In the genomic region with DNA sequence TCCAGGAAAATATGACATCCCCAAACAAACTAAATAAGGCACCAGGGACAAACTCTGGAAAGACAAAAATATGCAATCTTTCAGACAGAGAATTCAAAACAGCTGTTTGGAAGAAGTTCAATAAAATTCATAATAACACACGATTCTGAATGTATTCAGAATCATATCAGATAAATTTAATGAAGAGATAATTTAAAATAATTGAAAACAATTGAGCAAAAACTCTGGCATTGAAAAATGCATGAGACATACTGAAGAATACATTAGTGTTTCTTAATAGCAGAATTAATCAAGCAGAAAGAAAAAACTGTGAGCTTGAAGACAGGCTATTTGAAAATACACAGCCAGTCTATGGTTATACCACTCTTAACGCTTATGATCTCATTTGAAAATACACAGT, we compare ENCODE assay signal across 30 cellular contexts.
A peak's percentile ranks its signal among the peaks of the same experiment; 100 is the strongest.
DNase-seq lines count a peak whose midpoint lies in the region; ATAC-seq and TF ChIP-seq lines count a peak whose summit lies in the region.
"Had no signal": no experiment of that assay in that cellular context is flagged by ENCODE, and none has a peak within 500 bp of the region (broad histone marks: within the 10 kb centered on the region; RNA-seq: fewer than 3 reads in every experiment).

No MANE protein-coding gene starts in this region.

- DNase-seq in SK-N-SH (no peak), adipocyte (ENCODE audit: low read depth) (peak; percentile 31), fibroblast of the aortic adventitia (ENCODE audit: low read depth) (peak; percentile 11), HK-2 (ENCODE audit: unreplicated experiment) (no peak), DMS 273 (lab: John Stamatoyannopoulos, UW; ENCODE audit: unreplicated experiment) (no peak)
- DNase-seq: 8988T; ACHN; AML-193; BE2C; C1 segment of cervical spinal cord; Caco-2; Calu3; CD4-positive, alpha-beta memory T cell; CD4-positive, alpha-beta T cell; CD4-positive, CD25-positive, alpha-beta regulatory T cell; CD8-positive, alpha-beta memory T cell; CD8-positive, alpha-beta T cell; COR-L47; DMS 273 treated with DMSO at 0.1 percent for 48 hours; DMS153; DMS53; DMS79; DND-41; EL had no signal

- POLR2A ChIA-PET in SK-N-SH (lab: Yijun Ruan, JAX) = no interaction called here

- H3K79me2 ChIP-seq in SK-N-SH (ENCODE audit: insufficient read depth) = no peaks in the 10 kb centered on the region

- no peak overlapping the region for H3K4me2 ChIP-seq in SK-N-SH
- H3K4me2 ChIP-seq: A549, BLaER1 had no signal

- H3K4me3 ChIP-seq in SK-N-SH (ENCODE audit: low read depth in 2 of 2, low read length in 1 of 2) (no peak overlapping the region), adipocyte (ENCODE audit: low read length) (no peak overlapping the region), fibroblast of the aortic adventitia (ENCODE audit: low read depth, low read length) (no peak overlapping the region)
- H3K4me3 ChIP-seq: A549; BLaER1; BLaER1 treated with 17β-estradiol and CSF1 and Interleukin-3, amounts not matched to agents 10 nM and 100 nM had no signal

- no peaks in the 10 kb centered on the region for H3K9me2 ChIP-seq in SK-N-SH

- H3K27ac ChIP-seq in SK-N-SH (ENCODE audit: low read depth in 2 of 2, low read length in 1 of 2) = no peak overlapping the region; a peak in 1 of 4 replicates
- H3K27ac ChIP-seq: 22Rv1, A549, BLaER1, C4-2B had no signal

- ATAC-seq in SK-N-SH treated with all-trans-retinoic acid at 6 μM for 48 hours = peak; percentile 53
- ATAC-seq: A549; CD8-positive, alpha-beta T cell had no signal

- TF ChIP-seq EP300 in SK-N-SH (IDR thresholded peaks at IDR 0.05; ENCODE audit: borderline replicate concordance in 1 of 2, low read depth in 1 of 2, low read length in 1 of 2) = no peak

- H3K27me3 ChIP-seq in SK-N-SH (ENCODE audit: insufficient read depth) = no peaks in the 10 kb centered on the region
- no peaks in the 10 kb centered on the region for H3K27me3 ChIP-seq in adipocyte (replicated peaks; ENCODE audit: control insufficient read depth, insufficient read depth, low read length)
- H3K27me3 ChIP-seq: BE2C; BLaER1; BLaER1 treated with 17β-estradiol and CSF1 and Interleukin-3, amounts not matched to agents 10 nM and 100 nM had no signal

- no peaks in the 10 kb centered on the region; a peak in 1 of 4 replicates for H3K4me1 ChIP-seq in SK-N-SH (ENCODE audit: control insufficient read depth in 1 of 2, insufficient read depth in 2 of 2, low read depth in 1 of 2, low read length in 1 of 2)
- H3K4me1 ChIP-seq in adipocyte (ENCODE audit: control insufficient read depth, insufficient read depth, low read length) = peaks cover 24% of the 10 kb centered on the region
- H3K4me1 ChIP-seq: A549, BE2C, BLaER1, Caco-2 had no signal

- no peaks in the 10 kb centered on the region for H4K20me1 ChIP-seq in SK-N-SH (ENCODE audit: insufficient read depth)
- H4K20me1 ChIP-seq: BLaER1; BLaER1 treated with 17β-estradiol and CSF1 and Interleukin-3, amounts not matched to agents 10 nM and 100 nM had no signal

- H3K9me3 ChIP-seq in SK-N-SH = no peaks in the 10 kb centered on the region
- no peaks in the 10 kb centered on the region for H3K9me3 ChIP-seq in adipocyte (ENCODE audit: control insufficient read depth, low read length)
- H3K9me3 ChIP-seq: A549, BE2C, BLaER1, Caco-2 had no signal

- no peak overlapping the region for H2AFZ ChIP-seq in SK-N-SH (ENCODE audit: low read depth)

- TF ChIP-seq CTCF in SK-N-SH (IDR thresholded peaks at IDR 0.05) = no peak
- no peak for TF ChIP-seq CTCF in fibroblast of the aortic adventitia (IDR thresholded peaks at IDR 0.05; ENCODE audit: insufficient read depth, low read length)

- H3K36me3 ChIP-seq in SK-N-SH (replicated peaks in 1 of 2; ENCODE audit: control insufficient read depth in 1 of 2, insufficient read depth in 2 of 2, low read length in 1 of 2) (no peaks in the 10 kb centered on the region), adipocyte (ENCODE audit: control insufficient read depth, insufficient read depth, low read length, severe bottlenecking) (no peaks in the 10 kb centered on the region)
- H3K36me3 ChIP-seq: BE2C; BLaER1; BLaER1 treated with 17β-estradiol and CSF1 and Interleukin-3, amounts not matched to agents 10 nM and 100 nM had no signal

- no peak for TF ChIP-seq RAD21 in SK-N-SH (IDR thresholded peaks at IDR 0.05; ENCODE audit: low read length)

- H3F3A ChIP-seq in SK-N-SH (replicated peaks; ENCODE audit: insufficient read depth) = no peaks in the 10 kb centered on the region

- CTCF ChIA-PET in SK-N-SH (lab: Yijun Ruan, JAX) = no interaction called here

- 0% methylated on average over 2 of the region's 2 CpGs for WGBS in SK-N-SH (ENCODE audit: low lambda C conversion rate)

- H3K9ac ChIP-seq in SK-N-SH (no peak overlapping the region), adipocyte (ENCODE audit: low read length) (no peak overlapping the region)
- H3K9ac ChIP-seq: BLaER1; BLaER1 treated with 17β-estradiol and CSF1 and Interleukin-3, amounts not matched to agents 10 nM and 100 nM had no signal

TF ChIP-seq in SK-N-SH treated with all-trans-retinoic acid at 6 μM for 48 hours, 23 proteins besides CTCF, POLR2A, EP300 and RAD21:
- TF ChIP-seq ISL1 (CRISPR knock-in tag; IDR thresholded peaks at IDR 0.05) (peak; percentile 82), ARNTL (CRISPR knock-in tag; IDR thresholded peaks at IDR 0.05; ENCODE audit: borderline replicate concordance, low read depth) (no peak), TCF4 (CRISPR knock-in tag; IDR thresholded peaks at IDR 0.05; ENCODE audit: borderline replicate concordance) (peak; percentile 79)

TF ChIP-seq in SK-N-SH, 30 proteins besides CTCF, POLR2A, EP300 and RAD21:
- TF ChIP-seq GABPA (IDR thresholded peaks at IDR 0.05; ENCODE audit: low read depth) = no peak
- no peak for TF ChIP-seq RXRA (IDR thresholded peaks at IDR 0.05; ENCODE audit: borderline replicate concordance, low read depth)
- TF ChIP-seq TCF12 (IDR thresholded peaks at IDR 0.05) = no peak
- no peak for TF ChIP-seq NFIC (IDR thresholded peaks at IDR 0.05; ENCODE audit: borderline replicate concordance)
- TF ChIP-seq NRF1 (IDR thresholded peaks at IDR 0.05; ENCODE audit: low read depth, low read length) = no peak
- TF ChIP-seq RCOR1 (IDR thresholded peaks at IDR 0.05; ENCODE audit: low read length) = no peak
- no peak for TF ChIP-seq ZBTB33 (IDR thresholded peaks at IDR 0.05; ENCODE audit: borderline replicate concordance, low read depth)
- TF ChIP-seq FOSL2 (IDR thresholded peaks at IDR 0.05; ENCODE audit: borderline replicate concordance, low read depth) = no peak
- no peak for TF ChIP-seq FOXM1 (IDR thresholded peaks at IDR 0.05; ENCODE audit: low read depth)
- no peak for TF ChIP-seq RFX5 (IDR thresholded peaks at IDR 0.05; ENCODE audit: low read length)
- no peak for TF ChIP-seq POLR2AphosphoS5 (IDR thresholded peaks at IDR 0.05; ENCODE audit: low read depth, low read length)
- no peak for TF ChIP-seq MEF2A (IDR thresholded peaks at IDR 0.05; ENCODE audit: borderline replicate concordance, low read depth)
- TF ChIP-seq USF1 (IDR thresholded peaks at IDR 0.05; ENCODE audit: borderline replicate concordance, low read depth) = no peak
- TF ChIP-seq, protein P1, sequence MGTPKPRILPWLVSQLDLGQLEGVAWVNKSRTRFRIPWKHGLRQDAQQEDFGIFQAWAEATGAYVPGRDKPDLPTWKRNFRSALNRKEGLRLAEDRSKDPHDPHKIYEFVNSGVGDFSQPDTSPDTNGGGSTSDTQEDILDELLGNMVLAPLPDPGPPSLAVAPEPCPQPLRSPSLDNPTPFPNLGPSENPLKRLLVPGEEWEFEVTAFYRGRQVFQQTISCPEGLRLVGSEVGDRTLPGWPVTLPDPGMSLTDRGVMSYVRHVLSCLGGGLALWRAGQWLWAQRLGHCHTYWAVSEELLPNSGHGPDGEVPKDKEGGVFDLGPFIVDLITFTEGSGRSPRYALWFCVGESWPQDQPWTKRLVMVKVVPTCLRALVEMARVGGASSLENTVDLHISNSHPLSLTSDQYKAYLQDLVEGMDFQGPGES (IDR thresholded peaks at IDR 0.05; ENCODE audit: low read depth, low read length) = no peak
- TF ChIP-seq YY1 (IDR thresholded peaks at IDR 0.05; ENCODE audit: low read depth) = no peak
- no peak for TF ChIP-seq TEAD4 (IDR thresholded peaks at IDR 0.05; ENCODE audit: borderline replicate concordance, insufficient read depth)
- no peak for TF ChIP-seq JUND (IDR thresholded peaks at IDR 0.05)
- TF ChIP-seq EZH2phosphoT487 (IDR thresholded peaks at IDR 0.05; ENCODE audit: borderline replicate concordance, low read depth) = no peak
- no peak for TF ChIP-seq MXI1 (IDR thresholded peaks at IDR 0.05; ENCODE audit: low read depth, low read length)
- no peak for TF ChIP-seq ELF1 (IDR thresholded peaks at IDR 0.05)

Comparison
In these comparisons a context has a peak if more than half of its experiments do, and no peak if none do; other contexts are left out.
1. DNase-seq: peak in adipocyte (single experiment) and fibroblast of the aortic adventitia (single experiment); none in SK-N-SH (single experiment), HK-2 (single experiment) and DMS 273 (single experiment).